Comparison of ENCODE assay signal across 1 cellular context in the genomic region with DNA sequence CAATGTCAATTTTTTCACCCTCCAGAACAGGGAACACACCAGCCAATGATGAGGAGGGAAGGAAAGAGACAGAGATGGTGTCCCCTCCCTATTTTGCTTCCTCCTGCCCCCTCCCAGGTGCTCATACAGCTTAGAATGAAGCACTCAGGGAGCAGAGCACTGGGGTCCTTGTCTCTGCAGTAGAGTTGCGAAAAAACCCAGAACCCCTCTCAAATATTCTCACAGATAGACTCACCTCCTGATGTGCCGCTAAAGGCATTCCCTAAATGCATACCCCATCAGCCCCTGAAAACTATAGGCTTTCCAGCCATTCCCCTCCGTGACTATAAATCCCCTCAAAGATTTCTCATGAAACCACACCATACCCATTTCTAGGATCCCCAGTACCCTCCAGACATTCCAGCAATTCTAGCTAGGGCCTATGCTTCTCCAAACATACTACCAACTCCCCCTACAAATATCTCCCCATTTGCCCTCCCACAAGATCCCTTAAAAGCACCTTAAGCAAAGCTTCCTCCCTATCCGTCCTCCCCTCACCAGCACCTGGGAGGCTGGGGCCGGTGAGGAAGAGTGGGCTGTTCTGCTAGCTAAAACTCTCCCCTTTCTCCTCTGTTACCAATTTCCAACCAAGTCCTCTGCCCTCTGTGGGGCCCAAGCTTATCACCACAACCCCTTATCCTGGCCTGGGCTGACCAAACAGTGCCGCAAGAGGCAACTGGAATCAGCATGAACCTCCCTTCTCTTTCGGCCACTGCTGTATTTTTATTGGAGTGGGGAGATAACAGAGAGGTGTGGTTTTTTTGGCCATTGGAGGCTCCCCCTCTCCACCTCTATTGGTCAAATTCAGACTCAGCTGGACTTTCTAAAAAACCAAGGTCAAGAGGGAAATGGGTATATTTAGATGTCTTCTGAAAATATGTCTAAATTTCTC.
A peak's percentile ranks its signal among the peaks of the same experiment; 100 is the strongest.
TF ChIP-seq lines count a peak whose summit lies in the region.

No MANE protein-coding gene starts in this region.

TF ChIP-seq in K562, 482 proteins besides CTCF, POLR2A, EP300 and RAD21 (continues in another document):
- TF ChIP-seq ZNF431 (CRISPR knock-in tag; IDR thresholded peaks at IDR 0.05) (no peak), PHB2 (IDR thresholded peaks at IDR 0.05; ENCODE audit: low read depth) (no peak), CBFA2T2 (conservative IDR thresholded peaks at IDR 0.05) (peak; percentile 31), MYC (IDR thresholded peaks at IDR 0.05; ENCODE audit: low read depth, low read length) (no peak), MYC (CRISPR knock-in tag; IDR thresholded peaks at IDR 0.05; ENCODE audit: borderline replicate concordance, low read depth) (no peak), FOXJ2 (tag; IDR thresholded peaks at IDR 0.05) (no peak), HEY1 (CRISPR knock-in tag; IDR thresholded peaks at IDR 0.05; ENCODE audit: borderline replicate concordance) (no peak), ZNF695 (CRISPR knock-in tag; IDR thresholded peaks at IDR 0.05) (no peak), ESRRB (CRISPR knock-in tag; IDR thresholded peaks at IDR 0.05; ENCODE audit: borderline replicate concordance) (no peak), MTA3 (IDR thresholded peaks at IDR 0.05; ENCODE audit: borderline replicate concordance) (no peak), HNRNPUL1 (IDR thresholded peaks at IDR 0.05; ENCODE audit: low read length) (no peak), SMARCA4 (IDR thresholded peaks at IDR 0.05) (peak; percentile 43; the same call in 1 of the 2 replicates), JUNB (CRISPR knock-in tag; conservative IDR thresholded peaks at IDR 0.05) (no peak), HMG20A (CRISPR knock-in tag; conservative IDR thresholded peaks at IDR 0.05) (no peak), RBM34 (IDR thresholded peaks at IDR 0.05; ENCODE audit: borderline replicate concordance, insufficient read depth, low read length) (no peak), ILF3 (IDR thresholded peaks at IDR 0.05; ENCODE audit: borderline replicate concordance) (no peak), ZNF263 (CRISPR knock-in tag; IDR thresholded peaks at IDR 0.05; ENCODE audit: borderline replicate concordance) (peak; percentile 89), ZNF584 (CRISPR knock-in tag; IDR thresholded peaks at IDR 0.05; ENCODE audit: low read depth) (no peak), ZBTB1 (CRISPR knock-in tag; IDR thresholded peaks at IDR 0.05; ENCODE audit: borderline replicate concordance, low read depth) (no peak; the same call in 1 of the 2 replicates), ZNF140 (CRISPR knock-in tag; IDR thresholded peaks at IDR 0.05) (no peak), TARDBP (IDR thresholded peaks at IDR 0.05) (no peak), HDAC6 (IDR thresholded peaks at IDR 0.05; ENCODE audit: low read depth, low read length) (no peak), FOXA3 (CRISPR knock-in tag; conservative IDR thresholded peaks at IDR 0.05 in 1 of 2, IDR thresholded peaks at IDR 0.05 in 1 of 2) (no peak), BCOR (IDR thresholded peaks at IDR 0.05) (no peak), NFYB (IDR thresholded peaks at IDR 0.05; ENCODE audit: extremely low read depth, insufficient read length) (peak; percentile 51), RNF2 (IDR thresholded peaks at IDR 0.05) (peak; percentile 26; the same call in 1 of the 2 replicates), HDGF (IDR thresholded peaks at IDR 0.05) (no peak), CBX3 (IDR thresholded peaks at IDR 0.05; ENCODE audit: borderline replicate concordance in 1 of 2, low read length in 2 of 2) (no peak)
- TF ChIP-seq, protein P1, sequence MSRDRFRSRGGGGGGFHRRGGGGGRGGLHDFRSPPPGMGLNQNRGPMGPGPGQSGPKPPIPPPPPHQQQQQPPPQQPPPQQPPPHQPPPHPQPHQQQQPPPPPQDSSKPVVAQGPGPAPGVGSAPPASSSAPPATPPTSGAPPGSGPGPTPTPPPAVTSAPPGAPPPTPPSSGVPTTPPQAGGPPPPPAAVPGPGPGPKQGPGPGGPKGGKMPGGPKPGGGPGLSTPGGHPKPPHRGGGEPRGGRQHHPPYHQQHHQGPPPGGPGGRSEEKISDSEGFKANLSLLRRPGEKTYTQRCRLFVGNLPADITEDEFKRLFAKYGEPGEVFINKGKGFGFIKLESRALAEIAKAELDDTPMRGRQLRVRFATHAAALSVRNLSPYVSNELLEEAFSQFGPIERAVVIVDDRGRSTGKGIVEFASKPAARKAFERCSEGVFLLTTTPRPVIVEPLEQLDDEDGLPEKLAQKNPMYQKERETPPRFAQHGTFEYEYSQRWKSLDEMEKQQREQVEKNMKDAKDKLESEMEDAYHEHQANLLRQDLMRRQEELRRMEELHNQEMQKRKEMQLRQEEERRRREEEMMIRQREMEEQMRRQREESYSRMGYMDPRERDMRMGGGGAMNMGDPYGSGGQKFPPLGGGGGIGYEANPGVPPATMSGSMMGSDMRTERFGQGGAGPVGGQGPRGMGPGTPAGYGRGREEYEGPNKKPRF (IDR thresholded peaks at IDR 0.05; ENCODE audit: low read depth, low read length): no peak
- TF ChIP-seq, protein P2, sequence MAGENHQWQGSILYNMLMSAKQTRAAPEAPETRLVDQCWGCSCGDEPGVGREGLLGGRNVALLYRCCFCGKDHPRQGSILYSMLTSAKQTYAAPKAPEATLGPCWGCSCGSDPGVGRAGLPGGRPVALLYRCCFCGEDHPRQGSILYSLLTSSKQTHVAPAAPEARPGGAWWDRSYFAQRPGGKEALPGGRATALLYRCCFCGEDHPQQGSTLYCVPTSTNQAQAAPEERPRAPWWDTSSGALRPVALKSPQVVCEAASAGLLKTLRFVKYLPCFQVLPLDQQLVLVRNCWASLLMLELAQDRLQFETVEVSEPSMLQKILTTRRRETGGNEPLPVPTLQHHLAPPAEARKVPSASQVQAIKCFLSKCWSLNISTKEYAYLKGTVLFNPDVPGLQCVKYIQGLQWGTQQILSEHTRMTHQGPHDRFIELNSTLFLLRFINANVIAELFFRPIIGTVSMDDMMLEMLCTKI (IDR thresholded peaks at IDR 0.05; ENCODE audit: partially characterized antibody): no peak
- TF ChIP-seq, protein P3, sequence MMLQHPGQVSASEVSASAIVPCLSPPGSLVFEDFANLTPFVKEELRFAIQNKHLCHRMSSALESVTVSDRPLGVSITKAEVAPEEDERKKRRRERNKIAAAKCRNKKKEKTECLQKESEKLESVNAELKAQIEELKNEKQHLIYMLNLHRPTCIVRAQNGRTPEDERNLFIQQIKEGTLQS (IDR thresholded peaks at IDR 0.05): no peak
- TF ChIP-seq, protein P3 (CRISPR knock-in tag; conservative IDR thresholded peaks at IDR 0.05): no peak
- TF ChIP-seq, protein P4, sequence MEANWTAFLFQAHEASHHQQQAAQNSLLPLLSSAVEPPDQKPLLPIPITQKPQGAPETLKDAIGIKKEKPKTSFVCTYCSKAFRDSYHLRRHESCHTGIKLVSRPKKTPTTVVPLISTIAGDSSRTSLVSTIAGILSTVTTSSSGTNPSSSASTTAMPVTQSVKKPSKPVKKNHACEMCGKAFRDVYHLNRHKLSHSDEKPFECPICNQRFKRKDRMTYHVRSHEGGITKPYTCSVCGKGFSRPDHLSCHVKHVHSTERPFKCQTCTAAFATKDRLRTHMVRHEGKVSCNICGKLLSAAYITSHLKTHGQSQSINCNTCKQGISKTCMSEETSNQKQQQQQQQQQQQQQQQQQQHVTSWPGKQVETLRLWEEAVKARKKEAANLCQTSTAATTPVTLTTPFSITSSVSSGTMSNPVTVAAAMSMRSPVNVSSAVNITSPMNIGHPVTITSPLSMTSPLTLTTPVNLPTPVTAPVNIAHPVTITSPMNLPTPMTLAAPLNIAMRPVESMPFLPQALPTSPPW (CRISPR knock-in tag; IDR thresholded peaks at IDR 0.05): 0 out of 2 replicates have a peak, but pooled peaks have one; percentile 15
- TF ChIP-seq, protein P5, sequence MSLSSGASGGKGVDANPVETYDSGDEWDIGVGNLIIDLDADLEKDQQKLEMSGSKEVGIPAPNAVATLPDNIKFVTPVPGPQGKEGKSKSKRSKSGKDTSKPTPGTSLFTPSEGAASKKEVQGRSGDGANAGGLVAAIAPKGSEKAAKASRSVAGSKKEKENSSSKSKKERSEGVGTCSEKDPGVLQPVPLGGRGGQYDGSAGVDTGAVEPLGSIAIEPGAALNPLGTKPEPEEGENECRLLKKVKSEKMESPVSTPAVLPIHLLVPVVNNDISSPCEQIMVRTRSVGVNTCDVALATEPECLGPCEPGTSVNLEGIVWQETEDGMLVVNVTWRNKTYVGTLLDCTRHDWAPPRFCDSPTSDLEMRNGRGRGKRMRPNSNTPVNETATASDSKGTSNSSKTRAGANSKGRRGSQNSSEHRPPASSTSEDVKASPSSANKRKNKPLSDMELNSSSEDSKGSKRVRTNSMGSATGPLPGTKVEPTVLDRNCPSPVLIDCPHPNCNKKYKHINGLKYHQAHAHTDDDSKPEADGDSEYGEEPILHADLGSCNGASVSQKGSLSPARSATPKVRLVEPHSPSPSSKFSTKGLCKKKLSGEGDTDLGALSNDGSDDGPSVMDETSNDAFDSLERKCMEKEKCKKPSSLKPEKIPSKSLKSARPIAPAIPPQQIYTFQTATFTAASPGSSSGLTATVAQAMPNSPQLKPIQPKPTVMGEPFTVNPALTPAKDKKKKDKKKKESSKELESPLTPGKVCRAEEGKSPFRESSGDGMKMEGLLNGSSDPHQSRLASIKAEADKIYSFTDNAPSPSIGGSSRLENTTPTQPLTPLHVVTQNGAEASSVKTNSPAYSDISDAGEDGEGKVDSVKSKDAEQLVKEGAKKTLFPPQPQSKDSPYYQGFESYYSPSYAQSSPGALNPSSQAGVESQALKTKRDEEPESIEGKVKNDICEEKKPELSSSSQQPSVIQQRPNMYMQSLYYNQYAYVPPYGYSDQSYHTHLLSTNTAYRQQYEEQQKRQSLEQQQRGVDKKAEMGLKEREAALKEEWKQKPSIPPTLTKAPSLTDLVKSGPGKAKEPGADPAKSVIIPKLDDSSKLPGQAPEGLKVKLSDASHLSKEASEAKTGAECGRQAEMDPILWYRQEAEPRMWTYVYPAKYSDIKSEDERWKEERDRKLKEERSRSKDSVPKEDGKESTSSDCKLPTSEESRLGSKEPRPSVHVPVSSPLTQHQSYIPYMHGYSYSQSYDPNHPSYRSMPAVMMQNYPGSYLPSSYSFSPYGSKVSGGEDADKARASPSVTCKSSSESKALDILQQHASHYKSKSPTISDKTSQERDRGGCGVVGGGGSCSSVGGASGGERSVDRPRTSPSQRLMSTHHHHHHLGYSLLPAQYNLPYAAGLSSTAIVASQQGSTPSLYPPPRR (CRISPR knock-in tag; IDR thresholded peaks at IDR 0.05; ENCODE audit: borderline replicate concordance): no peak
- TF ChIP-seq, protein P6, sequence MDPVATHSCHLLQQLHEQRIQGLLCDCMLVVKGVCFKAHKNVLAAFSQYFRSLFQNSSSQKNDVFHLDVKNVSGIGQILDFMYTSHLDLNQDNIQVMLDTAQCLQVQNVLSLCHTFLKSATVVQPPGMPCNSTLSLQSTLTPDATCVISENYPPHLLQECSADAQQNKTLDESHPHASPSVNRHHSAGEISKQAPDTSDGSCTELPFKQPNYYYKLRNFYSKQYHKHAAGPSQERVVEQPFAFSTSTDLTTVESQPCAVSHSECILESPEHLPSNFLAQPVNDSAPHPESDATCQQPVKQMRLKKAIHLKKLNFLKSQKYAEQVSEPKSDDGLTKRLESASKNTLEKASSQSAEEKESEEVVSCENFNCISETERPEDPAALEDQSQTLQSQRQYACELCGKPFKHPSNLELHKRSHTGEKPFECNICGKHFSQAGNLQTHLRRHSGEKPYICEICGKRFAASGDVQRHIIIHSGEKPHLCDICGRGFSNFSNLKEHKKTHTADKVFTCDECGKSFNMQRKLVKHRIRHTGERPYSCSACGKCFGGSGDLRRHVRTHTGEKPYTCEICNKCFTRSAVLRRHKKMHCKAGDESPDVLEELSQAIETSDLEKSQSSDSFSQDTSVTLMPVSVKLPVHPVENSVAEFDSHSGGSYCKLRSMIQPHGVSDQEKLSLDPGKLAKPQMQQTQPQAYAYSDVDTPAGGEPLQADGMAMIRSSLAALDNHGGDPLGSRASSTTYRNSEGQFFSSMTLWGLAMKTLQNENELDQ (CRISPR knock-in tag; IDR thresholded peaks at IDR 0.05; ENCODE audit: borderline replicate concordance): no peak
- TF ChIP-seq, protein P7, sequence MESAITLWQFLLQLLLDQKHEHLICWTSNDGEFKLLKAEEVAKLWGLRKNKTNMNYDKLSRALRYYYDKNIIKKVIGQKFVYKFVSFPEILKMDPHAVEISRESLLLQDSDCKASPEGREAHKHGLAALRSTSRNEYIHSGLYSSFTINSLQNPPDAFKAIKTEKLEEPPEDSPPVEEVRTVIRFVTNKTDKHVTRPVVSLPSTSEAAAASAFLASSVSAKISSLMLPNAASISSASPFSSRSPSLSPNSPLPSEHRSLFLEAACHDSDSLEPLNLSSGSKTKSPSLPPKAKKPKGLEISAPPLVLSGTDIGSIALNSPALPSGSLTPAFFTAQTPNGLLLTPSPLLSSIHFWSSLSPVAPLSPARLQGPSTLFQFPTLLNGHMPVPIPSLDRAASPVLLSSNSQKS (CRISPR knock-in tag; IDR thresholded peaks at IDR 0.05): no peak
- TF ChIP-seq, protein P8, sequence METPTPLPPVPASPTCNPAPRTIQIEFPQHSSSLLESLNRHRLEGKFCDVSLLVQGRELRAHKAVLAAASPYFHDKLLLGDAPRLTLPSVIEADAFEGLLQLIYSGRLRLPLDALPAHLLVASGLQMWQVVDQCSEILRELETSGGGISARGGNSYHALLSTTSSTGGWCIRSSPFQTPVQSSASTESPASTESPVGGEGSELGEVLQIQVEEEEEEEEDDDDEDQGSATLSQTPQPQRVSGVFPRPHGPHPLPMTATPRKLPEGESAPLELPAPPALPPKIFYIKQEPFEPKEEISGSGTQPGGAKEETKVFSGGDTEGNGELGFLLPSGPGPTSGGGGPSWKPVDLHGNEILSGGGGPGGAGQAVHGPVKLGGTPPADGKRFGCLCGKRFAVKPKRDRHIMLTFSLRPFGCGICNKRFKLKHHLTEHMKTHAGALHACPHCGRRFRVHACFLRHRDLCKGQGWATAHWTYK (CRISPR knock-in tag; IDR thresholded peaks at IDR 0.05): no peak
- TF ChIP-seq, protein P9, sequence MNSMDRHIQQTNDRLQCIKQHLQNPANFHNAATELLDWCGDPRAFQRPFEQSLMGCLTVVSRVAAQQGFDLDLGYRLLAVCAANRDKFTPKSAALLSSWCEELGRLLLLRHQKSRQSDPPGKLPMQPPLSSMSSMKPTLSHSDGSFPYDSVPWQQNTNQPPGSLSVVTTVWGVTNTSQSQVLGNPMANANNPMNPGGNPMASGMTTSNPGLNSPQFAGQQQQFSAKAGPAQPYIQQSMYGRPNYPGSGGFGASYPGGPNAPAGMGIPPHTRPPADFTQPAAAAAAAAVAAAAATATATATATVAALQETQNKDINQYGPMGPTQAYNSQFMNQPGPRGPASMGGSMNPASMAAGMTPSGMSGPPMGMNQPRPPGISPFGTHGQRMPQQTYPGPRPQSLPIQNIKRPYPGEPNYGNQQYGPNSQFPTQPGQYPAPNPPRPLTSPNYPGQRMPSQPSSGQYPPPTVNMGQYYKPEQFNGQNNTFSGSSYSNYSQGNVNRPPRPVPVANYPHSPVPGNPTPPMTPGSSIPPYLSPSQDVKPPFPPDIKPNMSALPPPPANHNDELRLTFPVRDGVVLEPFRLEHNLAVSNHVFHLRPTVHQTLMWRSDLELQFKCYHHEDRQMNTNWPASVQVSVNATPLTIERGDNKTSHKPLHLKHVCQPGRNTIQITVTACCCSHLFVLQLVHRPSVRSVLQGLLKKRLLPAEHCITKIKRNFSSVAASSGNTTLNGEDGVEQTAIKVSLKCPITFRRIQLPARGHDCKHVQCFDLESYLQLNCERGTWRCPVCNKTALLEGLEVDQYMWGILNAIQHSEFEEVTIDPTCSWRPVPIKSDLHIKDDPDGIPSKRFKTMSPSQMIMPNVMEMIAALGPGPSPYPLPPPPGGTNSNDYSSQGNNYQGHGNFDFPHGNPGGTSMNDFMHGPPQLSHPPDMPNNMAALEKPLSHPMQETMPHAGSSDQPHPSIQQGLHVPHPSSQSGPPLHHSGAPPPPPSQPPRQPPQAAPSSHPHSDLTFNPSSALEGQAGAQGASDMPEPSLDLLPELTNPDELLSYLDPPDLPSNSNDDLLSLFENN (IDR thresholded peaks at IDR 0.05; ENCODE audit: low read depth in 2 of 2, low read length in 2 of 2): no peak
